Comparison of ENCODE assay signal across 27 cellular contexts in genomic region chr22:43440103-43440387, GRCh38. TPM values are rescaled to one million over a fixed set of nuclear protein-coding genes. Genes with fewer than 3 reads are reported as not detected.
"Had no signal": no experiment of that assay in that cellular context is flagged by ENCODE, and none has a peak within 500 bp of the region (broad histone marks: within the 10 kb centered on the region; RNA-seq: fewer than 3 reads in every experiment).

No MANE protein-coding gene starts in this region.

- H3K4me3 ChIP-seq: ascending aorta, breast epithelium, cardiac muscle cell, coronary artery, esophagus muscularis mucosa, gastrocnemius medialis had no signal

- DNase-seq: activated CD4-positive, alpha-beta memory T cell treated with anti-CD3 and anti-CD28 coated beads, Interleukin-2, amount 10 ng/mL, durations not matched to agents 7 days and 5 days; activated CD4-positive, alpha-beta T cell treated with anti-CD3 and anti-CD28 coated beads for 36 hours; activated CD4-positive, alpha-beta T cell treated with anti-CD3 and anti-CD28 coated beads, Interleukin-2, amount 10 ng/mL, durations not matched to agents 24 days and 14 days; activated CD4-positive, CD25-positive, alpha-beta regulatory T cell; activated CD4-positive, CD25-positive, alpha-beta regulatory T cell treated with anti-CD3 and anti-CD28 coated beads, Interleukin-2, amount 50 U/mL, for 72 hours; activated CD8-positive, alpha-beta memory T cell treated with anti-CD3 and anti-CD28 coated beads, Interleukin-2, amount 50 U/mL, for 48 hours; activated gamma-delta T cell; activated naive CD4-positive, alpha-beta T cell; activated naive CD4-positive, alpha-beta T cell treated with anti-CD3 and anti-CD28 coated beads, Interleukin-2, amount 10 ng/mL, durations not matched to agents 7 days and 5 days; activated naive CD8-positive, alpha-beta T cell treated with anti-CD3 and anti-CD28 coated beads, Interleukin-2, amount 10 ng/mL, durations not matched to agents 7 days and 5 days; activated T-cell treated with anti-CD3 and anti-CD28 coated beads for 4 hours; activated T-cell treated with anti-CD3 and anti-CD28 coated beads, Interleukin-2, amount 50 U/mL, for 24 hours; activated T-cell treated with anti-CD3 and anti-CD28 coated beads, Interleukin-2, amount 50 U/mL, for 72 hours; effector CD4-positive, alpha-beta T cell; effector memory CD8-positive, alpha-beta T cell; erythroblast; foreskin keratinocyte; gastrocnemius medialis; glutamatergic neuron; T-helper 2 cell had no signal

- H3K9me3 ChIP-seq: ascending aorta, breast epithelium, esophagus muscularis mucosa, gastrocnemius medialis had no signal

- ATAC-seq: activated CD4-positive, alpha-beta T cell treated with anti-CD3 and anti-CD28 coated beads for 36 hours; activated naive CD4-positive, alpha-beta T cell treated with anti-CD3 and anti-CD28 coated beads, Interleukin-2, amount 50 U/mL, for 72 hours; activated T-cell treated with anti-CD3 and anti-CD28 coated beads, Interleukin-2, amount 50 U/mL, for 72 hours; effector memory CD8-positive, alpha-beta T cell; foreskin keratinocyte; gastrocnemius medialis had no signal

- H3K4me1 ChIP-seq: ascending aorta, breast epithelium, esophagus muscularis mucosa, foreskin keratinocyte, gastrocnemius medialis had no signal

- H3K27me3 ChIP-seq: ascending aorta, breast epithelium had no signal

- H3K27ac ChIP-seq: ascending aorta, breast epithelium, cardiac muscle cell, coronary artery, esophagus muscularis mucosa, foreskin keratinocyte, gastrocnemius medialis had no signal

- H3K36me3 ChIP-seq: ascending aorta, breast epithelium, cardiac muscle cell, esophagus muscularis mucosa, gastrocnemius medialis had no signal

RNA-seq across cellular contexts. Expression of gene MPPED1, which starts 28.2 kb away (rescaled TPM):
- total RNA-seq: activated CD4-positive, alpha-beta memory T cell treated with anti-CD3 and anti-CD28 coated beads, Interleukin-2, amount 10 ng/mL, durations not matched to agents 7 days and 5 days; activated CD4-positive, alpha-beta T cell treated with anti-CD3 and anti-CD28 coated beads for 36 hours; activated CD4-positive, alpha-beta T cell treated with anti-CD3 and anti-CD28 coated beads, Interleukin-2, amount 10 ng/mL, durations not matched to agents 24 days and 14 days; activated naive CD4-positive, alpha-beta T cell treated with anti-CD3 and anti-CD28 coated beads, Interleukin-2, amount 50 U/mL, for 72 hours; activated naive CD8-positive, alpha-beta T cell treated with anti-CD3 and anti-CD28 coated beads, Interleukin-2, amount 10 ng/mL, durations not matched to agents 7 days and 5 days; activated T-cell treated with anti-CD3 and anti-CD28 coated beads, Interleukin-2, amount 50 U/mL, for 72 hours; ascending aorta; esophagus muscularis mucosa; foreskin keratinocyte; gastrocnemius medialis; T-helper 1 cell treated with Interleukin-12 subunit alpha and Interleukin-12 subunit beta and Interleukin-4 antibody, amounts not matched to agents 30 ng/mL and 1 ng/mL, for 36 hours had no signal
- polyA plus RNA-seq: cardiac muscle cell, foreskin keratinocyte had no signal
